In the genomic region with DNA sequence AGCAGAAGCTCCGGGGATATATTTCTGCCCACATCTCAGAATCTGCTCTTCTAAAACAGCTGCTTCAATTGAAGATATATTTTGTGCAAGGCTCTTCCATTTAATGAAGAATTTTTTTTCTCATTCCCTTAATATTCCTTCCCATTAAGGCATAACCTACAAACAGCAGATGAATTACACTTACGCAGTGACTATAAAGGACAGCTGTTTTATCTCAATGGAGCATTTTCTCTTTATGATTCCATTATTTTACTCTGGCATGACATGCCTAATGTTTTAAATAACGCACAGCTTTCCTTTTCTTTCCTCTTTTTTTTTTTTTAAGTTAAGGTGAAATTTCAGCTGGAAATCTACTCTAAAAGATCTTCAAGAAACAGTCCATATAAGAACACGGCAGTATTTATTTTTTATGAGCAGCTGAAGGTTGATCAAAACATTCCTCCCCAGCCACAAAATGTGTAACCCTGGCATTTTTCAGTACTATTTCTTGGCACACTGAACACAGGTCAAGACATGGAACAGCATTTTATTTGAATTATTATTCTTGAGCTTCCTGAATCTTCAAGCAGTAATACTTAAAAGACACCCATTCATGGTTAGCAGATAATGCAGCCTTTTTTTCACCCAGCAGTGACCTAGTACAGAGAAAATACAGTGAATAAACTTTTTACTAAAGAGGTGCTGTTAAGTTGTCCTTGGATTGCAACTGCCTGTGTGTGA, we compare ENCODE assay signal across 1 cellular context.
TF ChIP-seq lines count a peak whose summit lies in the region.

No MANE protein-coding gene starts in this region.

TF ChIP-seq in SK-N-SH, 30 proteins besides CTCF, POLR2A, EP300 and RAD21 (continued from another document):
- TF ChIP-seq, protein P1, sequence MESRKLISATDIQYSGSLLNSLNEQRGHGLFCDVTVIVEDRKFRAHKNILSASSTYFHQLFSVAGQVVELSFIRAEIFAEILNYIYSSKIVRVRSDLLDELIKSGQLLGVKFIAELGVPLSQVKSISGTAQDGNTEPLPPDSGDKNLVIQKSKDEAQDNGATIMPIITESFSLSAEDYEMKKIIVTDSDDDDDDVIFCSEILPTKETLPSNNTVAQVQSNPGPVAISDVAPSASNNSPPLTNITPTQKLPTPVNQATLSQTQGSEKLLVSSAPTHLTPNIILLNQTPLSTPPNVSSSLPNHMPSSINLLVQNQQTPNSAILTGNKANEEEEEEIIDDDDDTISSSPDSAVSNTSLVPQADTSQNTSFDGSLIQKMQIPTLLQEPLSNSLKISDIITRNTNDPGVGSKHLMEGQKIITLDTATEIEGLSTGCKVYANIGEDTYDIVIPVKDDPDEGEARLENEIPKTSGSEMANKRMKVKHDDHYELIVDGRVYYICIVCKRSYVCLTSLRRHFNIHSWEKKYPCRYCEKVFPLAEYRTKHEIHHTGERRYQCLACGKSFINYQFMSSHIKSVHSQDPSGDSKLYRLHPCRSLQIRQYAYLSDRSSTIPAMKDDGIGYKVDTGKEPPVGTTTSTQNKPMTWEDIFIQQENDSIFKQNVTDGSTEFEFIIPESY (IDR thresholded peaks at IDR 0.05; ENCODE audit: borderline replicate concordance, low read depth) = no peak
- TF ChIP-seq USF1 (IDR thresholded peaks at IDR 0.05; ENCODE audit: borderline replicate concordance, low read depth) (no peak), TCF12 (IDR thresholded peaks at IDR 0.05) (no peak), CHD2 (IDR thresholded peaks at IDR 0.05; ENCODE audit: low read length, partially characterized antibody) (no peak)
